In genomic region chr22:21636629-21637218, GRCh38 we compare ENCODE assay signal across 22 cellular contexts. TPM values are rescaled to one million over a fixed set of nuclear protein-coding genes. Genes with fewer than 3 reads are reported as not detected.
"Had no signal": no experiment of that assay in that cellular context is flagged by ENCODE, and none has a peak within 500 bp of the region (broad histone marks: within the 10 kb centered on the region; RNA-seq: fewer than 3 reads in every experiment).

No MANE protein-coding gene starts in this region.

- H3K9me3 ChIP-seq: psoas muscle, tibial artery had no signal

- DNase-seq: foreskin melanocyte; head of caudate nucleus; left colon; left ventricle myocardium superior; mesenchymal stem cell; midbrain; psoas muscle; retina; spleen; stimulated activated CD4-positive, alpha-beta T cell treated with anti-CD3 and anti-CD28 coated beads, Interleukin-15, amount 100 ng/mL, for 24 hours; stimulated activated CD4-positive, alpha-beta T cell treated with anti-CD3 and anti-CD28 coated beads, Interleukin-1b, Interleukin-23, amount 100 ng/mL, for 48 hours; stimulated activated CD4-positive, alpha-beta T cell treated with anti-CD3 and anti-CD28 coated beads, Interleukin-4, amount 100 ng/mL, for 24 hours; tibial artery had no signal

- H3K27ac ChIP-seq: hepatocyte, psoas muscle, spleen, tibial artery had no signal

- H3K36me3 ChIP-seq: spleen, tibial artery had no signal

- H3K9me3 Mint-ChIP-seq: natural killer cell treated with Interleukin-12 subunit alpha and Interleukin-12 subunit beta and Interleukin-15 and Interleukin-18, amount 100 ng/mL, for 72 hours; stimulated activated memory B cell treated with anti-CD40 and anti-IgM and Interleukin-4, amounts not matched to agents 10 μg/mL and 1 μg/mL and 100 μg/mL, for 72 hours; stimulated activated naive CD8-positive, alpha-beta T cell treated with anti-CD3 and anti-CD28 coated beads, Interleukin-15, Interleukin-2, amounts not matched to agents 100 ng/mL and 50 ng/mL, for 24 hours had no signal

- H3K4me3 Mint-ChIP-seq: dendritic cell treated with granulocyte-macrophage colony-stimulating factor and Interleukin-4, amounts not matched to agents 40 ng/mL and 50 ng/mL, for 4 days; natural killer cell treated with Interleukin-12 subunit alpha and Interleukin-12 subunit beta and Interleukin-15 and Interleukin-18, amount 100 ng/mL, for 72 hours; stimulated activated memory B cell treated with anti-CD40 and anti-IgM and Interleukin-4, amounts not matched to agents 10 μg/mL and 1 μg/mL and 100 μg/mL, for 72 hours; stimulated activated naive CD8-positive, alpha-beta T cell treated with anti-CD3 and anti-CD28 coated beads, Interleukin-15, Interleukin-2, amounts not matched to agents 100 ng/mL and 50 ng/mL, for 24 hours had no signal

- FAIRE-seq: endothelial cell of umbilical vein had no signal

- H3K27ac Mint-ChIP-seq: natural killer cell treated with Interleukin-12 subunit alpha and Interleukin-12 subunit beta and Interleukin-15 and Interleukin-18, amount 100 ng/mL, for 72 hours; stimulated activated memory B cell treated with anti-CD40 and anti-IgM and Interleukin-4, amounts not matched to agents 10 μg/mL and 1 μg/mL and 100 μg/mL, for 72 hours; stimulated activated naive CD8-positive, alpha-beta T cell treated with anti-CD3 and anti-CD28 coated beads, Interleukin-15, Interleukin-2, amounts not matched to agents 100 ng/mL and 50 ng/mL, for 24 hours had no signal

- H2AFZ ChIP-seq: hepatocyte had no signal

- H3K79me2 ChIP-seq: hepatocyte had no signal

- H3K36me3 Mint-ChIP-seq: natural killer cell treated with Interleukin-12 subunit alpha and Interleukin-12 subunit beta and Interleukin-15 and Interleukin-18, amount 100 ng/mL, for 72 hours; stimulated activated memory B cell treated with anti-CD40 and anti-IgM and Interleukin-4, amounts not matched to agents 10 μg/mL and 1 μg/mL and 100 μg/mL, for 72 hours had no signal

- H3K4me3 ChIP-seq: hepatocyte, lung, psoas muscle, spleen, tibial artery had no signal

- H3K27me3 Mint-ChIP-seq: natural killer cell treated with Interleukin-12 subunit alpha and Interleukin-12 subunit beta and Interleukin-15 and Interleukin-18, amount 100 ng/mL, for 72 hours; stimulated activated memory B cell treated with anti-CD40 and anti-IgM and Interleukin-4, amounts not matched to agents 10 μg/mL and 1 μg/mL and 100 μg/mL, for 72 hours had no signal

- H3K4me2 ChIP-seq: hepatocyte had no signal

- H3K27me3 ChIP-seq: hepatocyte, spleen, tibial artery had no signal

RNA-seq across cellular contexts. Expression of gene CCDC116, which starts 4.2 kb away (rescaled TPM):
- total RNA-seq: left ventricle myocardium superior, skeletal muscle tissue, temporal lobe had no signal
